ENCODE assay signal across 31 cellular contexts in genomic region chr6:139006470-139006869, GRCh38.
"Had no signal": no experiment of that assay in that cellular context is flagged by ENCODE, and none has a peak within 500 bp of the region (broad histone marks: within the 10 kb centered on the region; RNA-seq: fewer than 3 reads in every experiment).

No MANE protein-coding gene starts in this region.

- H3K4me3 ChIP-seq: coronary artery, esophagus muscularis mucosa, gastrocnemius medialis, heart left ventricle had no signal

- H3K27me3 Mint-ChIP-seq: activated CD4-positive, alpha-beta T cell treated with anti-CD3 and anti-CD28 coated beads for 36 hours; activated CD4-positive, alpha-beta T cell treated with anti-CD3 and anti-CD28 coated beads, Interleukin-2, amount 10 ng/mL, durations not matched to agents 7 days and 5 days; activated CD8-positive, alpha-beta T cell treated with anti-CD3 and anti-CD28 coated beads for 36 hours; activated naive CD8-positive, alpha-beta T cell; central memory CD8-positive, alpha-beta T cell; dendritic cell treated with granulocyte-macrophage colony-stimulating factor and Interleukin-4, amounts not matched to agents 40 ng/mL and 50 ng/mL, for 4 days; effector memory CD8-positive, alpha-beta T cell had no signal

- H3K4me1 ChIP-seq: esophagus muscularis mucosa, foreskin keratinocyte, gastrocnemius medialis had no signal

- H3K27me3 ChIP-seq: brain microvascular endothelial cell, esophagus muscularis mucosa, foreskin keratinocyte, gastrocnemius medialis, heart left ventricle had no signal

- H3K27ac ChIP-seq: brain microvascular endothelial cell, coronary artery, esophagus muscularis mucosa, foreskin keratinocyte, gastrocnemius medialis, heart left ventricle had no signal

- H3K36me3 ChIP-seq: brain microvascular endothelial cell, esophagus muscularis mucosa, gastrocnemius medialis, heart left ventricle had no signal

- H3K27ac Mint-ChIP-seq: activated CD4-positive, alpha-beta T cell treated with anti-CD3 and anti-CD28 coated beads for 36 hours; activated CD4-positive, alpha-beta T cell treated with anti-CD3 and anti-CD28 coated beads, Interleukin-2, amount 10 ng/mL, durations not matched to agents 7 days and 5 days; activated CD8-positive, alpha-beta T cell treated with anti-CD3 and anti-CD28 coated beads for 36 hours; activated naive CD8-positive, alpha-beta T cell; activated T-helper 17 cell treated with anti-CD3 and anti-CD28 coated beads, Interleukin-2, amount 50 U/mL, for 72 hours; dendritic cell treated with granulocyte-macrophage colony-stimulating factor and Interleukin-4, amounts not matched to agents 40 ng/mL and 50 ng/mL, for 4 days; effector memory CD8-positive, alpha-beta T cell had no signal

- H3K4me3 Mint-ChIP-seq: activated CD4-positive, alpha-beta T cell treated with anti-CD3 and anti-CD28 coated beads for 36 hours; activated CD4-positive, alpha-beta T cell treated with anti-CD3 and anti-CD28 coated beads, Interleukin-2, amount 10 ng/mL, durations not matched to agents 7 days and 5 days; activated CD8-positive, alpha-beta T cell treated with anti-CD3 and anti-CD28 coated beads for 36 hours; activated naive CD8-positive, alpha-beta T cell; activated T-cell treated with anti-CD3 and anti-CD28 coated beads, Interleukin-2, amount 50 U/mL, for 4 hours; activated T-helper 17 cell treated with anti-CD3 and anti-CD28 coated beads, Interleukin-2, amount 50 U/mL, for 72 hours; central memory CD8-positive, alpha-beta T cell; dendritic cell treated with granulocyte-macrophage colony-stimulating factor and Interleukin-4, amounts not matched to agents 40 ng/mL and 50 ng/mL, for 4 days; effector memory CD8-positive, alpha-beta T cell had no signal

- ATAC-seq: activated CD4-positive, alpha-beta T cell treated with anti-CD3 and anti-CD28 coated beads for 36 hours; activated CD8-positive, alpha-beta T cell treated with anti-CD3 and anti-CD28 coated beads for 36 hours; activated T-cell treated with anti-CD3 and anti-CD28 coated beads, Interleukin-2, amount 50 U/mL, for 4 hours; activated T-helper 17 cell treated with anti-CD3 and anti-CD28 coated beads, Interleukin-2, amount 50 U/mL, for 72 hours; effector memory CD8-positive, alpha-beta T cell; foreskin keratinocyte; gastrocnemius medialis; heart left ventricle had no signal

- DNase-seq: activated CD4-positive, alpha-beta T cell treated with anti-CD3 and anti-CD28 coated beads for 36 hours; activated CD4-positive, alpha-beta T cell treated with anti-CD3 and anti-CD28 coated beads, Interleukin-2, amount 10 ng/mL, durations not matched to agents 7 days and 5 days; activated CD4-positive, alpha-beta T cell treated with anti-CD3 and anti-CD28 coated beads, Interleukin-2, amount 50 U/mL, for 4 hours; activated CD4-positive, CD25-positive, alpha-beta regulatory T cell; activated CD4-positive, CD25-positive, alpha-beta regulatory T cell treated with anti-CD3 and anti-CD28 coated beads, Interleukin-2, amount 50 U/mL, for 72 hours; activated CD8-positive, alpha-beta memory T cell treated with anti-CD3 and anti-CD28 coated beads for 24 hours; activated CD8-positive, alpha-beta T cell treated with anti-CD3 and anti-CD28 coated beads for 36 hours; activated effector memory CD4-positive, alpha-beta T cell treated with Interleukin-2 at 50 U/mL for 16 hours; activated gamma-delta T cell treated with Interleukin-2 at 50 U/mL for 16 hours; activated naive CD4-positive, alpha-beta T cell treated with anti-CD3 and anti-CD28 coated beads, Interleukin-2, amount 50 U/mL, for 16 hours; activated naive CD4-positive, alpha-beta T cell treated with Interleukin-2 at 50 U/mL for 16 hours; activated T-cell treated with anti-CD3 and anti-CD28 coated beads, Interleukin-2, amount 50 U/mL, for 4 hours; amniotic stem cell; anterior cingulate cortex; brain microvascular endothelial cell; effector CD4-positive, alpha-beta T cell; effector memory CD8-positive, alpha-beta T cell; erythroblast; foreskin keratinocyte; gastrocnemius medialis; glutamatergic neuron; heart left ventricle; T-helper 2 cell had no signal

- FAIRE-seq: astrocyte, bronchial epithelial cell had no signal

- H3K36me3 Mint-ChIP-seq: activated naive CD8-positive, alpha-beta T cell had no signal

- H3K9me3 ChIP-seq: esophagus muscularis mucosa, gastrocnemius medialis, heart left ventricle had no signal

- H3K9me3 Mint-ChIP-seq: activated CD4-positive, alpha-beta T cell treated with anti-CD3 and anti-CD28 coated beads, Interleukin-2, amount 10 ng/mL, durations not matched to agents 7 days and 5 days; activated CD8-positive, alpha-beta T cell treated with anti-CD3 and anti-CD28 coated beads for 36 hours; activated T-cell treated with anti-CD3 and anti-CD28 coated beads, Interleukin-2, amount 50 U/mL, for 4 hours; activated T-helper 17 cell treated with anti-CD3 and anti-CD28 coated beads, Interleukin-2, amount 50 U/mL, for 72 hours; central memory CD8-positive, alpha-beta T cell; effector memory CD8-positive, alpha-beta T cell had no signal

- H3K4me1 Mint-ChIP-seq: activated CD4-positive, alpha-beta T cell treated with anti-CD3 and anti-CD28 coated beads for 36 hours; activated CD4-positive, alpha-beta T cell treated with anti-CD3 and anti-CD28 coated beads, Interleukin-2, amount 10 ng/mL, durations not matched to agents 7 days and 5 days; central memory CD8-positive, alpha-beta T cell had no signal
